17 cellular contexts compared by ENCODE assay signal in genomic region chr10:7186387-7187032, GRCh38.
DNase-seq lines count a peak whose midpoint lies in the region; ATAC-seq and TF ChIP-seq lines count a peak whose summit lies in the region.
"Had no signal": no experiment of that assay in that cellular context is flagged by ENCODE, and none has a peak within 500 bp of the region (broad histone marks: within the 10 kb centered on the region; RNA-seq: fewer than 3 reads in every experiment).

No MANE protein-coding gene starts in this region.

- ATAC-seq in CD4-positive, CD25-positive, alpha-beta regulatory T cell (ENCODE audit: low read depth in 2 of 2) = peak; percentile 62 to 71
- ATAC-seq in activated naive CD8-positive, alpha-beta T cell treated with anti-CD3 and anti-CD28 coated beads, Interleukin-2, amount 50 U/mL, for 24 hours = peak; percentile 81

- H3K27ac ChIP-seq in CD4-positive, CD25-positive, alpha-beta regulatory T cell (ENCODE audit: insufficient read depth, low read length, poor library complexity, severe bottlenecking) = no peak overlapping the region
- peak overlapping the region; percentile 99 for H3K27ac ChIP-seq in neutrophil

- H3K27ac Mint-ChIP-seq in CD4-positive, CD25-positive, alpha-beta regulatory T cell = peak overlapping the region; percentile 12 to 86 (median 52)
- peak overlapping the region; percentile 78 for H3K27ac Mint-ChIP-seq in activated naive CD8-positive, alpha-beta T cell treated with anti-CD3 and anti-CD28 coated beads, Interleukin-2, amount 50 U/mL, for 24 hours
- H3K27ac Mint-ChIP-seq: activated naive CD8-positive, alpha-beta T cell treated with anti-CD3 and anti-CD28 coated beads, Interleukin-2, amount 10 ng/mL, durations not matched to agents 7 days and 5 days had no signal

- H3K4me1 Mint-ChIP-seq in CD4-positive, CD25-positive, alpha-beta regulatory T cell = peaks cover 24 to 40% (median 32%) of the 10 kb centered on the region in 4 donors
- peaks cover 81% of the 10 kb centered on the region for H3K4me1 Mint-ChIP-seq in activated naive CD8-positive, alpha-beta T cell treated with anti-CD3 and anti-CD28 coated beads, Interleukin-2, amount 50 U/mL, for 24 hours

- peak; percentile 40 for DNase-seq in activated CD4-positive, alpha-beta T cell treated with anti-CD3 and anti-CD28 coated beads for 48 hours
- no peak for DNase-seq in activated CD4-positive, alpha-beta T cell treated with anti-CD3 and anti-CD28 coated beads for 1 hour
- DNase-seq in CD4-positive, CD25-positive, alpha-beta regulatory T cell = peak in 1 of 3 donors; percentile 29
- DNase-seq in activated naive CD8-positive, alpha-beta T cell treated with anti-CD3 and anti-CD28 coated beads, Interleukin-2, amount 50 U/mL, for 24 hours = peak; percentile 8
- no peak for DNase-seq in NCI-H1436 (lab: John Stamatoyannopoulos, UW)
- DNase-seq in dedifferentiated amniotic fluid mesenchymal stem cell (ENCODE audit: extremely low spot score) = no peak
- no peak for DNase-seq in NCI-H1694 treated with DMSO at 0.1 percent for 48 hours (lab: John Stamatoyannopoulos, UW)
- DNase-seq: activated naive CD8-positive, alpha-beta T cell treated with anti-CD3 and anti-CD28 coated beads, Interleukin-2, amount 10 ng/mL, durations not matched to agents 7 days and 5 days; C1 segment of cervical spinal cord; glutamatergic neuron; GOT3; NCI-H1092 treated with DMSO at 0.1 percent for 48 hours; NCI-H2171; NCI-H69; stomach had no signal

- no peak overlapping the region for H3K4me3 ChIP-seq in CD4-positive, CD25-positive, alpha-beta regulatory T cell (ENCODE audit: low read depth, low read length)
- H3K4me3 ChIP-seq in neutrophil (ENCODE audit: low read depth in 1 of 2, low read length in 1 of 2) = peak overlapping the region in 1 of 2 experiments; percentile 43
- H3K4me3 ChIP-seq: lung, stomach had no signal

- TF ChIP-seq CTCF in neutrophil (IDR thresholded peaks at IDR 0.05) = no peak

- peaks cover 0 to 2% (median 0%) of the 10 kb centered on the region in 7 donors for H3K9me3 Mint-ChIP-seq in CD4-positive, CD25-positive, alpha-beta regulatory T cell
- peaks cover 42% of the 10 kb centered on the region for H3K9me3 Mint-ChIP-seq in activated naive CD8-positive, alpha-beta T cell treated with anti-CD3 and anti-CD28 coated beads, Interleukin-2, amount 50 U/mL, for 24 hours

- peaks cover 14% of the 10 kb centered on the region for H3K4me1 ChIP-seq in CD4-positive, CD25-positive, alpha-beta regulatory T cell (ENCODE audit: control insufficient read depth, insufficient read depth, low read length, poor library complexity, severe bottlenecking)
- peaks cover 62 to 67% of the 10 kb centered on the region in 2 experiments for H3K4me1 ChIP-seq in neutrophil (ENCODE audit: control insufficient read depth in 1 of 2, insufficient read depth in 1 of 2, low read depth in 1 of 2, low read length in 1 of 2)
- H3K4me1 ChIP-seq: stomach had no signal

- no peak overlapping the region for H3K4me3 Mint-ChIP-seq in CD4-positive, CD25-positive, alpha-beta regulatory T cell
- H3K4me3 Mint-ChIP-seq in activated naive CD8-positive, alpha-beta T cell treated with anti-CD3 and anti-CD28 coated beads, Interleukin-2, amount 50 U/mL, for 24 hours = peak overlapping the region; percentile 34
- H3K4me3 Mint-ChIP-seq: activated naive CD8-positive, alpha-beta T cell treated with anti-CD3 and anti-CD28 coated beads, Interleukin-2, amount 10 ng/mL, durations not matched to agents 7 days and 5 days had no signal

- no peaks in the 10 kb centered on the region for H3K36me3 ChIP-seq in CD4-positive, CD25-positive, alpha-beta regulatory T cell (ENCODE audit: control insufficient read depth, insufficient read depth, low read length)
- no peaks in the 10 kb centered on the region for H3K36me3 ChIP-seq in neutrophil

- H3K36me3 Mint-ChIP-seq in CD4-positive, CD25-positive, alpha-beta regulatory T cell = peaks cover 41% of the 10 kb centered on the region
- peaks cover 85% of the 10 kb centered on the region for H3K36me3 Mint-ChIP-seq in activated naive CD8-positive, alpha-beta T cell treated with anti-CD3 and anti-CD28 coated beads, Interleukin-2, amount 50 U/mL, for 24 hours (ENCODE audit: low read depth)

- H3K9me3 ChIP-seq in CD4-positive, CD25-positive, alpha-beta regulatory T cell (ENCODE audit: control insufficient read depth in 2 of 2, low read length in 2 of 2) = no peaks in the 10 kb centered on the region
- no peaks in the 10 kb centered on the region for H3K9me3 ChIP-seq in neutrophil
- H3K9me3 ChIP-seq: stomach had no signal

- peaks cover 5% of the 10 kb centered on the region for H3K27me3 Mint-ChIP-seq in CD4-positive, CD25-positive, alpha-beta regulatory T cell
- H3K27me3 Mint-ChIP-seq in activated naive CD8-positive, alpha-beta T cell treated with anti-CD3 and anti-CD28 coated beads, Interleukin-2, amount 50 U/mL, for 24 hours = no peaks in the 10 kb centered on the region
- H3K27me3 Mint-ChIP-seq: activated naive CD8-positive, alpha-beta T cell treated with anti-CD3 and anti-CD28 coated beads, Interleukin-2, amount 10 ng/mL, durations not matched to agents 7 days and 5 days had no signal

- H3K27me3 ChIP-seq in CD4-positive, CD25-positive, alpha-beta regulatory T cell (ENCODE audit: control insufficient read depth, insufficient read depth, low read length) = no peaks in the 10 kb centered on the region
- no peaks in the 10 kb centered on the region for H3K27me3 ChIP-seq in neutrophil
- H3K27me3 ChIP-seq: stomach had no signal

Comparison
In these comparisons a context has a peak if more than half of its experiments do, and no peak if none do; other contexts are left out.
1. DNase-seq: peak in activated CD4-positive, alpha-beta T cell treated with anti-CD3 and anti-CD28 coated beads for 48 hours (single experiment) and activated naive CD8-positive, alpha-beta T cell treated with anti-CD3 and anti-CD28 coated beads, Interleukin-2, amount 50 U/mL, for 24 hours (single experiment); none in activated CD4-positive, alpha-beta T cell treated with anti-CD3 and anti-CD28 coated beads for 1 hour (single experiment), NCI-H1436 (single experiment), dedifferentiated amniotic fluid mesenchymal stem cell (single experiment) and NCI-H1694 treated with DMSO at 0.1 percent for 48 hours (single experiment).